8 cellular contexts compared by ENCODE assay signal in genomic region chr9:19102631-19103345, GRCh38. TPM values are rescaled to one million over a fixed set of nuclear protein-coding genes. Genes with fewer than 3 reads are reported as not detected.
DNase-seq lines count a peak whose midpoint lies in the region; ATAC-seq and TF ChIP-seq lines count a peak whose summit lies in the region.

A gene with protein sequence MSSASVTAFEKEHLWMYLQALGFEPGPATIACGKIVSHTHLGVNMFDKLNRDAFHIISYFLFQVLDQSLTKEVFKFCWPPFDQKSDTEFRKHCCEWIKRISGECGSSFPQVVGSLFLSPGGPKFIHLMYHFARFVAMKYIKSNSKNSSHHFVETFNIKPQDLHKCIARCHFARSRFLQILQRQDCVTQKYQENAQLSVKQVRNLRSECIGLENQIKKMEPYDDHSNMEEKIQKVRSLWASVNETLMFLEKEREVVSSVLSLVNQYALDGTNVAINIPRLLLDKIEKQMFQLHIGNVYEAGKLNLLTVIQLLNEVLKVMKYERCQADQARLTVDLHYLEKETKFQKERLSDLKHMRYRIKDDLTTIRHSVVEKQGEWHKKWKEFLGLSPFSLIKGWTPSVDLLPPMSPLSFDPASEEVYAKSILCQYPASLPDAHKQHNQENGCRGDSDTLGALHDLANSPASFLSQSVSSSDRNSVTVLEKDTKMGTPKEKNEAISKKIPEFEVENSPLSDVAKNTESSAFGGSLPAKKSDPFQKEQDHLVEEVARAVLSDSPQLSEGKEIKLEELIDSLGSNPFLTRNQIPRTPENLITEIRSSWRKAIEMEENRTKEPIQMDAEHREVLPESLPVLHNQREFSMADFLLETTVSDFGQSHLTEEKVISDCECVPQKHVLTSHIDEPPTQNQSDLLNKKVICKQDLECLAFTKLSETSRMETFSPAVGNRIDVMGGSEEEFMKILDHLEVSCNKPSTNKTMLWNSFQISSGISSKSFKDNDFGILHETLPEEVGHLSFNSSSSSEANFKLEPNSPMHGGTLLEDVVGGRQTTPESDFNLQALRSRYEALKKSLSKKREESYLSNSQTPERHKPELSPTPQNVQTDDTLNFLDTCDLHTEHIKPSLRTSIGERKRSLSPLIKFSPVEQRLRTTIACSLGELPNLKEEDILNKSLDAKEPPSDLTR (minus strand): TSS chr9:19102904. CDS start chr9:19102651, 253 bp downstream.

- DNase-seq in AG10803 (ENCODE audit: low read depth) (peak; percentile 97), NCI-H345 treated with DMSO at 0.1 percent for 48 hours (lab: John Stamatoyannopoulos, UW; ENCODE audit: unreplicated experiment) (peak; percentile 94), immature natural killer cell (peak; percentile 92 to 95 (median 94)), smooth muscle cell of the brain vasculature (ENCODE audit: low read depth, low spot score) (peak; percentile 92)
- peak; percentile 64 to 88 (median 76) for DNase-seq in activated CD4-positive, CD25-positive, alpha-beta regulatory T cell (lab: John Stamatoyannopoulos, UW)
- DNase-seq in central memory CD4-positive, alpha-beta T cell = peak; percentile 96

- H3K27ac Mint-ChIP-seq in immature natural killer cell = peak within 1 kb of the TSS; percentile 82 to 98 (median 95)

- peak within 1 kb of the TSS; percentile 95 to 98 (median 98) for H3K4me3 Mint-ChIP-seq in immature natural killer cell

- H3K36me3 Mint-ChIP-seq in immature natural killer cell = peaks cover 0 to 4% (median 0%) of the 10 kb centered on the region in 3 donors

- H3K9me3 Mint-ChIP-seq in immature natural killer cell = no peaks in the 10 kb centered on the region

- H3K4me1 Mint-ChIP-seq in immature natural killer cell = peaks cover 27 to 37% of the 10 kb centered on the region in 2 donors

- peak; percentile 50 for TF ChIP-seq CTCF in AG10803 (conservative IDR thresholded peaks at IDR 0.05; ENCODE audit: low read length)

- peaks cover 0 to 7% (median 6%) of the 10 kb centered on the region in 3 donors for H3K27me3 Mint-ChIP-seq in immature natural killer cell (ENCODE audit: low read depth in 3 of 3)

- ATAC-seq in GM19023 (IDR thresholded peaks at IDR 0.05; ENCODE audit: unreplicated experiment) (peak; percentile 100), HG03280 (IDR thresholded peaks at IDR 0.05; ENCODE audit: unreplicated experiment) (peak; percentile 98)

- H3K4me3 ChIP-seq in AG10803 (ENCODE audit: low read length) = peak within 1 kb of the TSS; percentile 81

RNA-seq across cellular contexts. Expression of the gene that starts here (rescaled TPM):
- 1 to 10 TPM; 3.5 to 6.8 (median 6.4) TPM for polyA plus RNA-seq in immature natural killer cell

Comparison
In these comparisons a context has a peak if more than half of its experiments do, and no peak if none do; other contexts are left out.
1. Peak in every context shown above with its lines: DNase-seq, ATAC-seq and H3K4me3 ChIP-seq.